7 cellular contexts compared by ENCODE assay signal in genomic region chr9:38017149-38017884, GRCh38. TPM values are rescaled to one million over a fixed set of nuclear protein-coding genes. Genes with fewer than 3 reads are reported as not detected.
DNase-seq lines count a peak whose midpoint lies in the region; ATAC-seq, FAIRE-seq and TF ChIP-seq lines count a peak whose summit lies in the region.

No MANE protein-coding gene starts in this region.

- no peaks in the 10 kb centered on the region for H3K27me3 ChIP-seq in PC-3 (ENCODE audit: low read length)
- no peaks in the 10 kb centered on the region for H3K27me3 ChIP-seq in mesenchymal stem cell (ENCODE audit: control insufficient read depth in 1 of 2, insufficient read depth in 1 of 2, low read length in 2 of 2)
- no peaks in the 10 kb centered on the region for H3K27me3 ChIP-seq in CD8-positive, alpha-beta memory T cell (ENCODE audit: insufficient read depth, low read length, poor library complexity, severe bottlenecking)

- H3K4ac ChIP-seq in mesenchymal stem cell (ENCODE audit: low read depth in 1 of 2, low read length in 2 of 2) = peak overlapping the region; percentile 67 to 72

- 43% methylated on average over 13 of the region's 13 CpGs for WGBS in mesenchymal stem cell

- peak overlapping the region in 1 of 2 experiments; percentile 23 for H3K14ac ChIP-seq in mesenchymal stem cell (ENCODE audit: low read length in 2 of 2)

- H3K27ac ChIP-seq in PC-3 (ENCODE audit: low read length) (peak overlapping the region; percentile 97), epithelial cell of prostate (peak overlapping the region; percentile 71), mesenchymal stem cell (ENCODE audit: low read length, poor library complexity, severe bottlenecking) (peak overlapping the region; percentile 99)
- no peak overlapping the region for H3K27ac ChIP-seq in CD8-positive, alpha-beta memory T cell (ENCODE audit: low read depth, low read length)

- DNase-seq in PC-3 = peak; percentile 60
- DNase-seq in epithelial cell of prostate (ENCODE audit: low read depth, low spot score) = no peak
- DNase-seq in mesenchymal stem cell = peak; percentile 72
- DNase-seq in urothelium cell line (ENCODE audit: low spot score) = peak; percentile 78
- no peak for DNase-seq in HEK293T (ENCODE audit: extremely low spot score)
- DNase-seq in CD8-positive, alpha-beta memory T cell = no peak

- peak overlapping the region; percentile 98 for H2BK5ac ChIP-seq in mesenchymal stem cell (ENCODE audit: low read depth, low read length, poor library complexity, severe bottlenecking)

- peaks cover 7 to 12% of the 10 kb centered on the region in 2 donors for H3K27me3 Mint-ChIP-seq in CD8-positive, alpha-beta memory T cell

- peak overlapping the region; percentile 98 for H2AK5ac ChIP-seq in mesenchymal stem cell (ENCODE audit: low read length, severe bottlenecking)

- POLR2A ChIA-PET in PC-3 (lab: Charles Lee; ENCODE audit: unreplicated experiment) (interaction anchor here (0.5 kb wide), 1 partner anchor 47 kb away, joined by 11 read pairs; no protein-coding TSS in a partner anchor), HEK293T (lab: Yijun Ruan, JAX) (interaction anchor here (1.3 kb wide), 1 partner anchor 51 kb away, joined by 3 read pairs; no protein-coding TSS in a partner anchor)
- POLR2A ChIA-PET in CD8-positive, alpha-beta memory T cell (lab: Charles Lee) = no interaction called here

- peak overlapping the region; percentile 29 to 64 for H2BK12ac ChIP-seq in mesenchymal stem cell (ENCODE audit: low read length in 2 of 2)

- H3K36me3 Mint-ChIP-seq in CD8-positive, alpha-beta memory T cell = no peaks in the 10 kb centered on the region

- peak overlapping the region; percentile 64 for H3K9ac ChIP-seq in PC-3 (ENCODE audit: low read length)
- H3K9ac ChIP-seq in mesenchymal stem cell (ENCODE audit: low read length) = peak overlapping the region; percentile 76

- no peaks in the 10 kb centered on the region for H3K9me2 ChIP-seq in PC-3 (replicated peaks; ENCODE audit: low read length)

- no peaks in the 10 kb centered on the region for H3K9me3 Mint-ChIP-seq in CD8-positive, alpha-beta memory T cell

- H3K4me1 Mint-ChIP-seq in CD8-positive, alpha-beta memory T cell = no peaks in the 10 kb centered on the region

- H3K4me3 ChIP-seq in PC-3 (ENCODE audit: low read length) (peak overlapping the region; percentile 11; the same call in 1 of the 2 replicates), mesenchymal stem cell (ENCODE audit: insufficient read depth in 1 of 2, low read depth in 1 of 2, low read length in 2 of 2) (no peak overlapping the region)
- no peak overlapping the region for H3K4me3 ChIP-seq in CD8-positive, alpha-beta memory T cell (ENCODE audit: low read length)

- intact Hi-C loops in PC-3 (cut with micrococcal nuclease) = loop anchor here (5.0 kb wide), 2 partner anchors 105 to 245 kb away; no protein-coding TSS in a partner anchor

- H3K4me2 ChIP-seq in PC-3 (ENCODE audit: low read length) = peak overlapping the region; percentile 82
- H3K4me2 ChIP-seq in mesenchymal stem cell (ENCODE audit: low read length, poor library complexity, severe bottlenecking) = peak overlapping the region; percentile 34

- BruUV-seq in PC-3 (replicated peaks; lab: Mats Ljungman, UMichigan) = no TSS peak

- CTCF ChIA-PET in PC-3 (lab: Charles Lee) = interaction anchor here (0.6 to 1.3 kb wide), 3 partner anchors 9 to 49 kb away, joined by 3 to 5 read pairs (median 3); no protein-coding TSS in a partner anchor
- CTCF ChIA-PET in HEK293T (lab: Yijun Ruan, JAX) = no interaction called here
- CTCF ChIA-PET in CD8-positive, alpha-beta memory T cell (lab: Charles Lee) = no interaction called here

- H3F3A ChIP-seq in PC-3 (ENCODE audit: low read length, unreplicated experiment) = peaks cover 10% of the 10 kb centered on the region

- H3K79me1 ChIP-seq in mesenchymal stem cell (replicated peaks; ENCODE audit: low read length, poor library complexity, severe bottlenecking) = peaks cover 7% of the 10 kb centered on the region

- H2AFZ ChIP-seq in PC-3 (ENCODE audit: low read length) (no peak overlapping the region), mesenchymal stem cell (ENCODE audit: low read depth, low read length) (no peak overlapping the region)

- peaks cover 36% of the 10 kb centered on the region for H3K36me3 ChIP-seq in PC-3 (ENCODE audit: low read depth, low read length)
- peaks cover 38 to 41% of the 10 kb centered on the region in 2 experiments for H3K36me3 ChIP-seq in mesenchymal stem cell (ENCODE audit: control insufficient read depth in 1 of 2, insufficient read depth in 2 of 2, low read depth in 1 of 2, low read length in 2 of 2)
- H3K36me3 ChIP-seq in CD8-positive, alpha-beta memory T cell (ENCODE audit: insufficient read depth, low read length) = no peaks in the 10 kb centered on the region

- H3K9me3 ChIP-seq in PC-3 (ENCODE audit: low read length) (no peaks in the 10 kb centered on the region), mesenchymal stem cell (ENCODE audit: control insufficient read depth, low read length) (no peaks in the 10 kb centered on the region)
- no peaks in the 10 kb centered on the region for H3K9me3 ChIP-seq in CD8-positive, alpha-beta memory T cell (ENCODE audit: low read length)

- peak overlapping the region; percentile 63 for H2BK15ac ChIP-seq in mesenchymal stem cell (ENCODE audit: low read depth, poor library complexity, severe bottlenecking)

- ATAC-seq in PC-3 (peak; percentile 43), HG03196 (IDR thresholded peaks at IDR 0.05; ENCODE audit: unreplicated experiment) (no peak)

- H3K23ac ChIP-seq in mesenchymal stem cell (ENCODE audit: low read length in 2 of 2) = peak overlapping the region in 1 of 2 experiments; percentile 23

- peak overlapping the region; percentile 77 for H4K91ac ChIP-seq in mesenchymal stem cell (ENCODE audit: low read length)

- H3K4me3 Mint-ChIP-seq in CD8-positive, alpha-beta memory T cell = no peak overlapping the region

- H2BK120ac ChIP-seq in mesenchymal stem cell (ENCODE audit: low read depth, low read length) = peak overlapping the region; percentile 29

- H3K79me2 ChIP-seq in PC-3 (ENCODE audit: low read length) = peaks cover 95% of the 10 kb centered on the region

- TF ChIP-seq CTCF in PC-3 (conservative IDR thresholded peaks at IDR 0.05; ENCODE audit: low read depth, low read length) = peak; percentile 55

- peak overlapping the region; percentile 62 to 85 for H3K18ac ChIP-seq in mesenchymal stem cell (ENCODE audit: low read depth in 1 of 2, low read length in 2 of 2)

- H3K27ac Mint-ChIP-seq in CD8-positive, alpha-beta memory T cell = no peak overlapping the region

- H3K4me1 ChIP-seq in PC-3 (ENCODE audit: insufficient read depth, low read length) = peaks cover 62% of the 10 kb centered on the region
- peaks cover 57% of the 10 kb centered on the region for H3K4me1 ChIP-seq in mesenchymal stem cell (ENCODE audit: control insufficient read depth, insufficient read depth, low read depth, low read length)
- no peaks in the 10 kb centered on the region for H3K4me1 ChIP-seq in CD8-positive, alpha-beta memory T cell (ENCODE audit: insufficient read depth, low read length)

- FAIRE-seq in urothelium cell line (lab: Jason Lieb, UNC) = peak; percentile 20

- H4K20me1 ChIP-seq in PC-3 (ENCODE audit: low read length) = no peaks in the 10 kb centered on the region

- peak overlapping the region; percentile 70 for H4K8ac ChIP-seq in mesenchymal stem cell (ENCODE audit: low read length)

TF ChIP-seq in HEK293T, 16 proteins besides CTCF, POLR2A, EP300 and RAD21:
- TF ChIP-seq FOXA1 (IDR thresholded peaks at IDR 0.05) (no peak), L3MBTL2 (conservative IDR thresholded peaks at IDR 0.05) (no peak), FOXM1 (IDR thresholded peaks at IDR 0.05; ENCODE audit: borderline replicate concordance) (no peak), TARDBP (IDR thresholded peaks at IDR 0.05) (no peak), ARNT (IDR thresholded peaks at IDR 0.05) (no peak), SUZ12 (IDR thresholded peaks at IDR 0.05) (no peak), LEF1 (IDR thresholded peaks at IDR 0.05; ENCODE audit: borderline replicate concordance) (no peak), NFRKB (IDR thresholded peaks at IDR 0.05) (no peak), ZNF384 (IDR thresholded peaks at IDR 0.05) (no peak), HDGF (IDR thresholded peaks at IDR 0.05; ENCODE audit: borderline replicate concordance) (no peak), CTBP1 (IDR thresholded peaks at IDR 0.05; ENCODE audit: borderline replicate concordance) (no peak), SP1 (IDR thresholded peaks at IDR 0.05) (no peak), BHLHE40 (IDR thresholded peaks at IDR 0.05; ENCODE audit: borderline replicate concordance) (no peak), FOXK2 (IDR thresholded peaks at IDR 0.05) (no peak), PKNOX1 (IDR thresholded peaks at IDR 0.05) (no peak)
TF ChIP-seq in HEK293T: peak in this region for 0.

RNA-seq across cellular contexts. Expression of gene SHB, which starts 51.7 kb away (rescaled TPM):
- 56.4 and 77.1 TPM in 2 replicates for total RNA-seq in PC-3 (2014; rRNA removed)
- 18.4 TPM for polyA plus RNA-seq in mesenchymal stem cell (2013, experiment 1 of 2)
- 17.9 TPM for polyA plus RNA-seq in mesenchymal stem cell (2013, experiment 2 of 2)
- total RNA-seq in CD8-positive, alpha-beta memory T cell = 1 to 10 TPM; 1.8 TPM
- polyA plus RNA-seq in CD8-positive, alpha-beta memory T cell = 0.64 TPM

Comparison
In these comparisons a context has a peak if more than half of its experiments do, and no peak if none do; other contexts are left out.
1. DNase-seq: peak in PC-3 (single experiment), mesenchymal stem cell (single experiment) and urothelium cell line (single experiment); none in epithelial cell of prostate (single experiment), HEK293T (single experiment) and CD8-positive, alpha-beta memory T cell (0 of 5).
2. RNA of gene SHB, which starts 51.7 kb away (total RNA-seq): 56.4 to 77.1 TPM in PC-3; 1.8 TPM in CD8-positive, alpha-beta memory T cell; every median in the first group is over 10 times any median in the second.